8 cellular contexts compared by ENCODE assay signal in genomic region chr1:93907718-93908117, GRCh38. TPM values are rescaled to one million over a fixed set of nuclear protein-coding genes. Genes with fewer than 3 reads are reported as not detected.
A peak's percentile ranks its signal among the peaks of the same experiment; 100 is the strongest.
DNase-seq lines count a peak whose midpoint lies in the region; ATAC-seq, FAIRE-seq and TF ChIP-seq lines count a peak whose summit lies in the region.

No MANE protein-coding gene starts in this region.

- no peak for FAIRE-seq in keratinocyte (lab: Jason Lieb, UNC)

- H3K27me3 Mint-ChIP-seq in activated T-helper 1 cell treated with anti-CD3 and anti-CD28 coated beads, Interleukin-12 subunit alpha, Interleukin-12 subunit beta, Interleukin-2, Interleukin-4 antibody, amounts not matched to agents 30 ng/mL and 10 ng/mL and 1 ng/mL, durations not matched to agents 14 hours and 24 hours and 36 hours (ENCODE audit: insufficient read depth) = peaks cover 9% of the 10 kb centered on the region

- no peaks in the 10 kb centered on the region for H3K9me1 ChIP-seq in keratinocyte (ENCODE audit: control insufficient read depth, extremely low read depth, insufficient read depth, low read length)

- peaks cover 54% of the 10 kb centered on the region for H3K79me2 ChIP-seq in keratinocyte (ENCODE audit: control insufficient read depth, insufficient read depth, low read length)

- TF ChIP-seq CTCF in keratinocyte (optimal IDR thresholded peaks at IDR 0.05 in 1 of 3, IDR thresholded peaks at IDR 0.05 in 1 of 3, conservative IDR thresholded peaks at IDR 0.05 in 1 of 3; ENCODE audit: extremely low read depth in 1 of 3, insufficient read depth in 2 of 3, low read length in 3 of 3) = no peak

- DNase-seq in DMS 273 treated with DMSO at 0.1 percent for 48 hours (lab: John Stamatoyannopoulos, UW) (peak; percentile 56), M059J (ENCODE audit: low read depth) (peak; percentile 75), keratinocyte (ENCODE audit: low read depth, low spot score) (no peak), NCI-H146 treated with DMSO at 0.1 percent for 48 hours (lab: John Stamatoyannopoulos, UW; ENCODE audit: unreplicated experiment) (no peak), SIG-M5 treated with dmso at 0.1 percent for 504 hours (lab: John Stamatoyannopoulos, UW; ENCODE audit: unreplicated experiment) (no peak)
- no peak for DNase-seq in activated T-helper 1 cell treated with anti-CD3 and anti-CD28 coated beads, Interleukin-12 subunit alpha, Interleukin-12 subunit beta, Interleukin-2, Interleukin-4 antibody, amounts not matched to agents 30 ng/mL and 10 ng/mL and 1 ng/mL, durations not matched to agents 14 hours and 24 hours and 36 hours (ENCODE audit: low spot score)

- H3K9ac ChIP-seq in keratinocyte (ENCODE audit: control insufficient read depth, extremely low read depth, insufficient read depth, low read length) = peak overlapping the region; percentile 38

- H3K4me3 Mint-ChIP-seq in activated T-helper 1 cell treated with anti-CD3 and anti-CD28 coated beads, Interleukin-12 subunit alpha, Interleukin-12 subunit beta, Interleukin-2, Interleukin-4 antibody, amounts not matched to agents 30 ng/mL and 10 ng/mL and 1 ng/mL, durations not matched to agents 14 hours and 24 hours and 36 hours = peak overlapping the region; percentile 85

- no peaks in the 10 kb centered on the region for H4K20me1 ChIP-seq in keratinocyte (ENCODE audit: control insufficient read depth, extremely low read depth, insufficient read depth, low read length)

- H3K4me1 Mint-ChIP-seq in activated T-helper 1 cell treated with anti-CD3 and anti-CD28 coated beads, Interleukin-12 subunit alpha, Interleukin-12 subunit beta, Interleukin-2, Interleukin-4 antibody, amounts not matched to agents 30 ng/mL and 10 ng/mL and 1 ng/mL, durations not matched to agents 14 hours and 24 hours and 36 hours (ENCODE audit: low read depth) = peaks cover 49% of the 10 kb centered on the region

- peak overlapping the region; percentile 80 to 86 (median 83) for H3K4me3 ChIP-seq in keratinocyte (ENCODE audit: control insufficient read depth in 2 of 3, extremely low read depth in 1 of 3, insufficient read depth in 2 of 3, low read depth in 1 of 3, low read length in 3 of 3)

- peak overlapping the region; percentile 92 for H3K4me2 ChIP-seq in keratinocyte (ENCODE audit: control insufficient read depth, extremely low read depth, insufficient read depth, low read depth, low read length)

- dilution Hi-C loops in keratinocyte (cut with MboI; ENCODE audit: extremely low pct_ligation_motif_present, low sequenced_read_pairs) = no loop called here

- H3K27me3 ChIP-seq in keratinocyte (ENCODE audit: control insufficient read depth, extremely low read depth, insufficient read depth, low read length) = no peaks in the 10 kb centered on the region

- H3K27ac Mint-ChIP-seq in activated T-helper 1 cell treated with anti-CD3 and anti-CD28 coated beads, Interleukin-12 subunit alpha, Interleukin-12 subunit beta, Interleukin-2, Interleukin-4 antibody, amounts not matched to agents 30 ng/mL and 10 ng/mL and 1 ng/mL, durations not matched to agents 14 hours and 24 hours and 36 hours = peak overlapping the region; percentile 73

- H3K36me3 ChIP-seq in keratinocyte (ENCODE audit: control insufficient read depth in 2 of 2, extremely low read depth in 1 of 2, insufficient read depth in 2 of 2, low read length in 2 of 2) = no peaks in the 10 kb centered on the region

- peaks cover 16% of the 10 kb centered on the region for H3K4me1 ChIP-seq in keratinocyte (ENCODE audit: control insufficient read depth, extremely low read depth, insufficient read depth, low read length)

- ATAC-seq in GM18867 (IDR thresholded peaks at IDR 0.05; ENCODE audit: unreplicated experiment) = no peak
- ATAC-seq in HG02610 (IDR thresholded peaks at IDR 0.05; ENCODE audit: unreplicated experiment) = no peak

- H3K36me3 Mint-ChIP-seq in activated T-helper 1 cell treated with anti-CD3 and anti-CD28 coated beads, Interleukin-12 subunit alpha, Interleukin-12 subunit beta, Interleukin-2, Interleukin-4 antibody, amounts not matched to agents 30 ng/mL and 10 ng/mL and 1 ng/mL, durations not matched to agents 14 hours and 24 hours and 36 hours (ENCODE audit: low read depth) = peaks cover 13% of the 10 kb centered on the region

- intact Hi-C loops in activated T-helper 1 cell treated with anti-CD3 and anti-CD28 coated beads, Interleukin-12 subunit alpha, Interleukin-12 subunit beta, Interleukin-2, Interleukin-4 antibody, amounts not matched to agents 30 ng/mL and 10 ng/mL and 1 ng/mL, durations not matched to agents 14 hours and 24 hours and 36 hours (cut with micrococcal nuclease) = loop anchor here (1.0 to 10.0 kb wide), 8 partner anchors 109 to 1327 kb away; partner anchors contain the start of genes ABCD3, ALG14 and RWDD3

- H2AFZ ChIP-seq in keratinocyte (ENCODE audit: control insufficient read depth, low read length) = no peak overlapping the region

- H3K27ac ChIP-seq in keratinocyte (ENCODE audit: control insufficient read depth, insufficient read depth, low read length) = no peak overlapping the region

- H3K9me3 ChIP-seq in keratinocyte (ENCODE audit: control insufficient read depth, low read depth, low read length) = no peaks in the 10 kb centered on the region

- H3K9me3 Mint-ChIP-seq in activated T-helper 1 cell treated with anti-CD3 and anti-CD28 coated beads, Interleukin-12 subunit alpha, Interleukin-12 subunit beta, Interleukin-2, Interleukin-4 antibody, amounts not matched to agents 30 ng/mL and 10 ng/mL and 1 ng/mL, durations not matched to agents 14 hours and 24 hours and 36 hours = peaks cover 7% of the 10 kb centered on the region

RNA-seq across cellular contexts. Expression of gene GCLM, which starts 1.5 kb away (rescaled TPM):
- total RNA-seq in M059J (2014; rRNA removed; shearing (Covaris generic)) = 19.8 and 27.4 TPM in 2 replicates
- total RNA-seq in activated T-helper 1 cell treated with anti-CD3 and anti-CD28 coated beads, Interleukin-12 subunit alpha, Interleukin-12 subunit beta, Interleukin-2, Interleukin-4 antibody, amounts not matched to agents 30 ng/mL and 10 ng/mL and 1 ng/mL, durations not matched to agents 14 hours and 24 hours and 36 hours = 20.2 and 23.8 TPM in 2 replicates
- 17.9 to 44.1 TPM (median 41.8 TPM) in 3 replicates for polyA plus RNA-seq in keratinocyte
- polyA plus RNA-seq in keratinocyte (2011; ENCODE audit: low read depth) = 1.6 TPM
- 17.1 and 45.0 TPM in 2 replicates for polyA plus RNA-seq in keratinocyte (2011; cell fraction: cytosol; rRNA removed)
- 28.6 and 30.9 TPM in 2 replicates for polyA plus RNA-seq in keratinocyte (2011; cell fraction: nucleus; rRNA removed)
- polyA plus RNA-seq in keratinocyte (2012; ENCODE audit: low replicate concordance) = 6.4 and 36.0 TPM in 2 replicates
- 4.6 to 19.0 TPM (median 12.2 TPM) in 3 replicates for polyA minus RNA-seq in keratinocyte
- 13.6 TPM for polyA minus RNA-seq in keratinocyte (2011; cell fraction: cytosol; rRNA and poly(A)+ RNA removed)
- polyA minus RNA-seq in keratinocyte (2011; cell fraction: nucleus; rRNA and poly(A)+ RNA removed) = 13.0 and 17.3 TPM in 2 replicates

RNA-seq across cellular contexts. Expression of gene DNTTIP2, which starts 28.7 kb away (rescaled TPM):
- total RNA-seq in M059J (2014; rRNA removed; shearing (Covaris generic)) = 26.7 and 50.1 TPM in 2 replicates
- total RNA-seq in activated T-helper 1 cell treated with anti-CD3 and anti-CD28 coated beads, Interleukin-12 subunit alpha, Interleukin-12 subunit beta, Interleukin-2, Interleukin-4 antibody, amounts not matched to agents 30 ng/mL and 10 ng/mL and 1 ng/mL, durations not matched to agents 14 hours and 24 hours and 36 hours = 80.3 and 90.8 TPM in 2 replicates
- polyA plus RNA-seq in keratinocyte = 28.0 to 46.2 TPM (median 32.7 TPM) in 3 replicates
- 133 TPM for polyA plus RNA-seq in keratinocyte (2011; ENCODE audit: low read depth)
- polyA plus RNA-seq in keratinocyte (2011; cell fraction: cytosol; rRNA removed) = 19.4 and 39.1 TPM in 2 replicates
- 30.8 and 44.9 TPM in 2 replicates for polyA plus RNA-seq in keratinocyte (2011; cell fraction: nucleus; rRNA removed)
- polyA plus RNA-seq in keratinocyte (2012; ENCODE audit: low replicate concordance) = 56.5 and 60.3 TPM in 2 replicates
- 8.7 to 49.8 TPM (median 26.9 TPM) in 3 replicates for polyA minus RNA-seq in keratinocyte
- polyA minus RNA-seq in keratinocyte (2011; cell fraction: cytosol; rRNA and poly(A)+ RNA removed) = 10.4 TPM
- polyA minus RNA-seq in keratinocyte (2011; cell fraction: nucleus; rRNA and poly(A)+ RNA removed) = 13.2 and 54.1 TPM in 2 replicates

Comparison
In these comparisons a context has a peak if more than half of its experiments do, and no peak if none do; other contexts are left out.
1. DNase-seq: peak in DMS 273 treated with DMSO at 0.1 percent for 48 hours (single experiment) and M059J (single experiment); none in activated T-helper 1 cell treated with anti-CD3 and anti-CD28 coated beads, Interleukin-12 subunit alpha, Interleukin-12 subunit beta, Interleukin-2, Interleukin-4 antibody, amounts not matched to agents 30 ng/mL and 10 ng/mL and 1 ng/mL, durations not matched to agents 14 hours and 24 hours and 36 hours (single experiment), keratinocyte (single experiment), NCI-H146 treated with DMSO at 0.1 percent for 48 hours (single experiment) and SIG-M5 treated with dmso at 0.1 percent for 504 hours (single experiment).